2 cellular contexts compared by ENCODE assay signal in the genomic region with DNA sequence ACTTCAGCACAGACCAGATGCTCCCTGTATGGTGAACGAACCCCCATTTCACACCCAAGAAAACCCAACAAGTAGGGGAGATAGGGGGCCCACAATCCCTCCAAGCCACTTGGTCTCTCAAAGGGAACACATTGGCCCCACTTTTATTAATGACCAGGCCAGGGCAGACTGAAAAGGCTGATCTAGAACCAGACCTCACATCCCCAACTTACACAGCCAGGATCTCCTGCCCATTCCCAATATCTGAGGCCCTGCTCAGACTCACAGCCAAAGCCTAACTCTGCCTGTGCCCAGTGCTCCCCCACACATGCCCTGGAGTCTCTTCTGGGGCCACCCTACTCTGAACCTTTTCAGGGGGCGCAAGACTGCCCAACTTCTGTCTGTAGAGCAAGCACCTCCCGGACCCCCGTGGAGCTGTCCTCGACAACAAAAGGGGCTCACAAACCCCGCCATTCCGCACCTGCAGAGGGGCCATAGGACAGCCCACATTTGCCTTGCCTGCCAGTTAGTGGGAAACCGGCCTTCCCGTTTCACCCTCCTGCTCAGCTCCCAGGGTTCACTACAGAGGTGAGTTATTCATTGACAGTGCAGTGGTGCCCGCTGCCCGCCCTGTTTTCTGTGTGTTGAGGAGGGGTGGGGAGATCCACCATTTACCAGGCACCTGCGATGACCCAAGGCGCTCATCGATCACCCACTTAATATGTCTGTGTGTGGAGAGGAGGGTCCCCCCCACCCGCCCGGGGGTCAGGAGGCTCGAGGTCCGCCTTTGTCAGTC.
TF ChIP-seq lines count a peak whose summit lies in the region.

No MANE protein-coding gene starts in this region.

TF ChIP-seq in HCT116, 20 proteins besides CTCF, POLR2A, EP300 and RAD21:
- no peak for TF ChIP-seq REST (IDR thresholded peaks at IDR 0.05; ENCODE audit: low read depth)
- TF ChIP-seq EZH2 (IDR thresholded peaks at IDR 0.05), result no peak
- TF ChIP-seq SIN3A (IDR thresholded peaks at IDR 0.05; ENCODE audit: low read depth), result no peak
- TF ChIP-seq POLR2AphosphoS5 (IDR thresholded peaks at IDR 0.05; ENCODE audit: low read depth, low read length), result no peak
- TF ChIP-seq SP1 (IDR thresholded peaks at IDR 0.05; ENCODE audit: low read depth), result no peak
- no peak for TF ChIP-seq ZNF274 (IDR thresholded peaks at IDR 0.05; ENCODE audit: low read depth, low read length)
- TF ChIP-seq ELF1 (IDR thresholded peaks at IDR 0.05; ENCODE audit: borderline replicate concordance, low read depth), result no peak
TF ChIP-seq in HCT116: peak in this region for 0.

TF ChIP-seq in GM12878, 131 proteins besides CTCF, POLR2A, EP300 and RAD21:
- TF ChIP-seq MLLT1 (IDR thresholded peaks at IDR 0.05), result peak; percentile 69; the same call in 1 of the 2 replicates
- TF ChIP-seq E2F4 (IDR thresholded peaks at IDR 0.05; ENCODE audit: low read depth, low read length), result no peak
